ENCODE assay signal across 7 cellular contexts in the genomic region with DNA sequence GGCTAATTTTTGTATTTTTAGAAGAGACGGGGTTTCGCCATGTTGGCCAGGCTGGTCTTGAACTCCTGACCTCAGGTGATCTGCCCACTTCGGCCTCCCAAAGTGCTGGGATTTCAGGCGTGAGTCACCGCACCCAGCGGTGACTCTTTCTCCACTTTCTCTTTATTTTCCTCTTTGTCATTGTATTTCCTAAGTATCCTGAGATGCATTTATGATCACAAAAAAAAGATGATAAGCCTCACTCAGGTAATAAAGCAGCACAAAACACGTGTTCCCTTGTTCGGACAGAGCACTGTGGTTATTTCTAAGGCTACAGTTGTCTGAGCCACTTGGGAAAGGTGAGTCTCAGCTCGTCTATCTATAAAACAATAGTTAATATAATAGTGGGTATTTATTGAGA.
DNase-seq lines count a peak whose midpoint lies in the region; ATAC-seq and TF ChIP-seq lines count a peak whose summit lies in the region.
"Not testable (repeated sequence)": the region's sequence is repeated elsewhere in the genome, so short reads cannot be mapped to it uniquely, and the experiment has no call there.

No MANE protein-coding gene starts in this region.

- not testable (repeated sequence) for H3K27me3 Mint-ChIP-seq in CD14-positive monocyte (ENCODE audit: low read depth in 3 of 3); CD4-positive, alpha-beta memory T cell; T-helper 17 cell; activated CD8-positive, alpha-beta memory T cell treated with anti-CD3 and anti-CD28 coated beads, Interleukin-2, amount 10 ng/mL, durations not matched to agents 7 days and 5 days; natural killer cell treated with Interleukin-12 subunit alpha and Interleukin-12 subunit beta and Interleukin-15 and Interleukin-18, amount 100 ng/mL, for 72 hours
- peaks cover 9 to 13% (median 11%) of the 10 kb centered on the region in 3 donors for H3K27me3 Mint-ChIP-seq in immature natural killer cell (ENCODE audit: low read depth in 3 of 3)

- peak; percentile 1 for DNase-seq in CD14-positive monocyte (ENCODE audit: low spot score)
- not testable (repeated sequence) for DNase-seq in CD4-positive, alpha-beta memory T cell; T-helper 17 cell; activated CD8-positive, alpha-beta memory T cell treated with anti-CD3 and anti-CD28 coated beads, Interleukin-2, amount 10 ng/mL, durations not matched to agents 7 days and 5 days; immature natural killer cell; natural killer cell treated with Interleukin-12 subunit alpha and Interleukin-12 subunit beta and Interleukin-15 and Interleukin-18, amount 100 ng/mL, for 72 hours (ENCODE audit: low spot score)

- not testable (repeated sequence) for H3K27ac ChIP-seq in CD4-positive, alpha-beta memory T cell (ENCODE audit: low read depth, low read length)
- peak overlapping the region; percentile 59 for H3K27ac ChIP-seq in KOPT-K1 (ENCODE audit: low read depth, low read length, poor library complexity, severe bottlenecking)

- not testable (repeated sequence) for H3K4me3 Mint-ChIP-seq in CD14-positive monocyte; activated CD8-positive, alpha-beta memory T cell treated with anti-CD3 and anti-CD28 coated beads, Interleukin-2, amount 10 ng/mL, durations not matched to agents 7 days and 5 days
- H3K4me3 Mint-ChIP-seq in CD4-positive, alpha-beta memory T cell = peak overlapping the region in 4 of 8 donors; percentile 41 to 76 (median 50)
- H3K4me3 Mint-ChIP-seq in T-helper 17 cell (peak overlapping the region; percentile 45), immature natural killer cell (peak overlapping the region in 2 of 5 donors; percentile 38 to 69)
- H3K4me3 Mint-ChIP-seq in natural killer cell treated with Interleukin-12 subunit alpha and Interleukin-12 subunit beta and Interleukin-15 and Interleukin-18, amount 100 ng/mL, for 72 hours = peak overlapping the region; percentile 53

- ATAC-seq in T-helper 17 cell; activated CD8-positive, alpha-beta memory T cell treated with anti-CD3 and anti-CD28 coated beads, Interleukin-2, amount 10 ng/mL, durations not matched to agents 7 days and 5 days; natural killer cell treated with Interleukin-12 subunit alpha and Interleukin-12 subunit beta and Interleukin-15 and Interleukin-18, amount 100 ng/mL, for 72 hours: not testable (repeated sequence)

- peaks cover 35 to 36% of the 10 kb centered on the region in 2 donors for H3K36me3 Mint-ChIP-seq in CD14-positive monocyte
- not testable (repeated sequence) for H3K36me3 Mint-ChIP-seq in CD4-positive, alpha-beta memory T cell; T-helper 17 cell (ENCODE audit: low read depth); immature natural killer cell; natural killer cell treated with Interleukin-12 subunit alpha and Interleukin-12 subunit beta and Interleukin-15 and Interleukin-18, amount 100 ng/mL, for 72 hours
- peaks cover 30% of the 10 kb centered on the region for H3K36me3 Mint-ChIP-seq in activated CD8-positive, alpha-beta memory T cell treated with anti-CD3 and anti-CD28 coated beads, Interleukin-2, amount 10 ng/mL, durations not matched to agents 7 days and 5 days

- H3K9me3 Mint-ChIP-seq in CD14-positive monocyte; CD4-positive, alpha-beta memory T cell; activated CD8-positive, alpha-beta memory T cell treated with anti-CD3 and anti-CD28 coated beads, Interleukin-2, amount 10 ng/mL, durations not matched to agents 7 days and 5 days (ENCODE audit: low read depth); immature natural killer cell; natural killer cell treated with Interleukin-12 subunit alpha and Interleukin-12 subunit beta and Interleukin-15 and Interleukin-18, amount 100 ng/mL, for 72 hours: not testable (repeated sequence)

- not testable (repeated sequence) for H3K27me3 ChIP-seq in CD4-positive, alpha-beta memory T cell (ENCODE audit: insufficient read depth, low read length)

- H3K4me1 Mint-ChIP-seq in CD14-positive monocyte = peaks cover 70% of the 10 kb centered on the region
- peaks cover 55 to 92% (median 77%) of the 10 kb centered on the region in 4 donors for H3K4me1 Mint-ChIP-seq in CD4-positive, alpha-beta memory T cell
- peaks cover 62% of the 10 kb centered on the region for H3K4me1 Mint-ChIP-seq in T-helper 17 cell
- H3K4me1 Mint-ChIP-seq in activated CD8-positive, alpha-beta memory T cell treated with anti-CD3 and anti-CD28 coated beads, Interleukin-2, amount 10 ng/mL, durations not matched to agents 7 days and 5 days = peaks cover 94% of the 10 kb centered on the region
- peaks cover 87 to 93% of the 10 kb centered on the region in 2 donors for H3K4me1 Mint-ChIP-seq in immature natural killer cell
- H3K4me1 Mint-ChIP-seq in natural killer cell treated with Interleukin-12 subunit alpha and Interleukin-12 subunit beta and Interleukin-15 and Interleukin-18, amount 100 ng/mL, for 72 hours (ENCODE audit: low read depth in 2 of 2) = peaks cover 71 to 77% of the 10 kb centered on the region in 2 donors

- not testable (repeated sequence) for H3K27ac Mint-ChIP-seq in CD14-positive monocyte
- peak overlapping the region; percentile 41 to 93 (median 74) for H3K27ac Mint-ChIP-seq in CD4-positive, alpha-beta memory T cell
- H3K27ac Mint-ChIP-seq in T-helper 17 cell = peak overlapping the region; percentile 81
- H3K27ac Mint-ChIP-seq in activated CD8-positive, alpha-beta memory T cell treated with anti-CD3 and anti-CD28 coated beads, Interleukin-2, amount 10 ng/mL, durations not matched to agents 7 days and 5 days = peak overlapping the region; percentile 52
- H3K27ac Mint-ChIP-seq in immature natural killer cell = peak overlapping the region; percentile 12 to 87 (median 56)
- peak overlapping the region in 1 of 2 donors; percentile 18 for H3K27ac Mint-ChIP-seq in natural killer cell treated with Interleukin-12 subunit alpha and Interleukin-12 subunit beta and Interleukin-15 and Interleukin-18, amount 100 ng/mL, for 72 hours

- CTCF ChIA-PET in CD4-positive, alpha-beta memory T cell (lab: Charles Lee; ENCODE audit: partially characterized antibody) = interaction anchor here (0.7 to 5.6 kb wide), 5 partner anchors 27 to 146 kb away, joined by 3 to 21 read pairs (median 3); a partner anchor contains a TSS
- CTCF ChIA-PET in activated CD8-positive, alpha-beta memory T cell treated with anti-CD3 and anti-CD28 coated beads, Interleukin-2, amount 10 ng/mL, durations not matched to agents 7 days and 5 days (lab: Charles Lee) = interaction anchor here (0.6 to 6.8 kb wide), 5 partner anchors 47 to 87 kb away, joined by 3 to 51 read pairs (median 4); a partner anchor contains a TSS

- H3K4me3 ChIP-seq in CD4-positive, alpha-beta memory T cell (ENCODE audit: low read length in 2 of 2) = not testable (repeated sequence)

- intact Hi-C loops in CD14-positive monocyte (cut with micrococcal nuclease) = not testable (repeated sequence)
- intact Hi-C loops in CD4-positive, alpha-beta memory T cell (cut with micrococcal nuclease) = loop anchor here (10.0 kb wide), 1 partner anchor 168 kb away; no protein-coding TSS in a partner anchor

- POLR2A ChIA-PET in CD4-positive, alpha-beta memory T cell (lab: Charles Lee; ENCODE audit: partially characterized antibody) = interaction anchor here (0.8 to 6.8 kb wide), 6 partner anchors 8 to 105 kb away, joined by 3 to 149 read pairs (median 5); a partner anchor contains a TSS

- not testable (repeated sequence) for TF ChIP-seq CTCF in CD14-positive monocyte (IDR thresholded peaks at IDR 0.05)

- H3K4me1 ChIP-seq in CD4-positive, alpha-beta memory T cell (ENCODE audit: insufficient read depth, low read length) = peaks cover 92% of the 10 kb centered on the region

- not testable (repeated sequence) for H3K9me3 ChIP-seq in CD4-positive, alpha-beta memory T cell (ENCODE audit: control insufficient read depth in 1 of 2, low read length in 2 of 2); KOPT-K1 (ENCODE audit: insufficient read depth, low read length, poor library complexity, severe bottlenecking); T-helper 17 cell (ENCODE audit: control insufficient read depth, low read length, poor library complexity, severe bottlenecking)

- H3K36me3 ChIP-seq in CD4-positive, alpha-beta memory T cell (ENCODE audit: insufficient read depth, low read length); KOPT-K1 (ENCODE audit: insufficient read depth, low read length): not testable (repeated sequence)
